18 cellular contexts compared by ENCODE assay signal in genomic region chr1:31642366-31642765, GRCh38. TPM values are rescaled to one million over a fixed set of nuclear protein-coding genes. Genes with fewer than 3 reads are reported as not detected.
"Had no signal": no experiment of that assay in that cellular context is flagged by ENCODE, and none has a peak within 500 bp of the region (broad histone marks: within the 10 kb centered on the region; RNA-seq: fewer than 3 reads in every experiment).

No MANE protein-coding gene starts in this region.

- H3K9me3 Mint-ChIP-seq: activated CD4-positive, alpha-beta memory T cell treated with anti-CD3 and anti-CD28 coated beads, Interleukin-2, amount 10 ng/mL, durations not matched to agents 7 days and 5 days; central memory CD8-positive, alpha-beta T cell; mesothelial cell of epicardium; neural progenitor cell had no signal

- H3K9ac ChIP-seq: neural progenitor cell had no signal

- H3K4me3 ChIP-seq: lower lobe of right lung, neural progenitor cell, ovary, sigmoid colon, uterus had no signal

- H3K27ac Mint-ChIP-seq: activated CD4-positive, alpha-beta memory T cell treated with anti-CD3 and anti-CD28 coated beads, Interleukin-2, amount 10 ng/mL, durations not matched to agents 7 days and 5 days; activated naive CD8-positive, alpha-beta T cell; mesothelial cell of epicardium; neural progenitor cell had no signal

- H3K27me3 ChIP-seq: foreskin keratinocyte, neural progenitor cell, ovary, sigmoid colon, uterus had no signal

- H3K36me3 Mint-ChIP-seq: activated naive CD8-positive, alpha-beta T cell; brain; mesothelial cell of epicardium; neural progenitor cell had no signal

- H3K27ac ChIP-seq: foreskin keratinocyte, lower lobe of right lung, neural progenitor cell, ovary, sigmoid colon, uterus had no signal

- H3K27me3 Mint-ChIP-seq: activated CD4-positive, alpha-beta memory T cell treated with anti-CD3 and anti-CD28 coated beads, Interleukin-2, amount 10 ng/mL, durations not matched to agents 7 days and 5 days; activated naive CD8-positive, alpha-beta T cell; central memory CD8-positive, alpha-beta T cell had no signal

- H3K9me3 ChIP-seq: lower lobe of right lung, ovary, sigmoid colon, uterus had no signal

- ATAC-seq: foreskin keratinocyte, lower lobe of right lung had no signal

- H3K4me3 Mint-ChIP-seq: activated CD4-positive, alpha-beta memory T cell treated with anti-CD3 and anti-CD28 coated beads, Interleukin-2, amount 10 ng/mL, durations not matched to agents 7 days and 5 days; central memory CD8-positive, alpha-beta T cell; mesothelial cell of epicardium had no signal

- H3K36me3 ChIP-seq: lower lobe of right lung, neural progenitor cell, ovary, sigmoid colon, uterus had no signal

- DNase-seq: activated CD4-positive, alpha-beta memory T cell treated with anti-CD3 and anti-CD28 coated beads, Interleukin-2, amount 10 ng/mL, durations not matched to agents 7 days and 5 days; activated CD4-positive, alpha-beta T cell treated with anti-CD3 and anti-CD28 coated beads for 4 hours; activated effector memory CD4-positive, alpha-beta T cell treated with anti-CD3 and anti-CD28 coated beads, Interleukin-2, amount 50 U/mL, for 16 hours; activated T-cell treated with anti-CD3 and anti-CD28 coated beads, Interleukin-2, amount 50 U/mL, for 48 hours; amniotic stem cell; effector CD8-positive, alpha-beta T cell; foreskin keratinocyte; lower lobe of right lung; ovary; sigmoid colon; stimulated activated CD4-positive, alpha-beta T cell treated with anti-CD3 and anti-CD28 coated beads, Interleukin-1b, Interleukin-23, amount 100 ng/mL, for 48 hours; T-helper 2 cell; uterus had no signal

RNA-seq across cellular contexts. Expression of gene HCRTR1, which starts 24.9 kb away (rescaled TPM):
- total RNA-seq: activated CD4-positive, alpha-beta memory T cell treated with anti-CD3 and anti-CD28 coated beads, Interleukin-2, amount 10 ng/mL, durations not matched to agents 7 days and 5 days; foreskin keratinocyte; lower lobe of right lung; ovary; sigmoid colon; uterus had no signal
- polyA plus RNA-seq: foreskin keratinocyte, ovary had no signal
